1 cellular context compared by ENCODE assay signal in genomic region chr20:45347297-45347935, GRCh38.
TF ChIP-seq lines count a peak whose summit lies in the region.

No MANE protein-coding gene starts in this region.

TF ChIP-seq in K562, 482 proteins besides CTCF, POLR2A, EP300 and RAD21:
- TF ChIP-seq RREB1 (CRISPR knock-in tag; IDR thresholded peaks at IDR 0.05) (no peak), ZNF3 (CRISPR knock-in tag; IDR thresholded peaks at IDR 0.05) (no peak), GABPB2 (CRISPR knock-in tag; conservative IDR thresholded peaks at IDR 0.05) (no peak), FOXK1 (CRISPR knock-in tag; IDR thresholded peaks at IDR 0.05; ENCODE audit: borderline replicate concordance) (0 out of 2 replicates have a peak, but pooled peaks have one; percentile 41), MTA1 (IDR thresholded peaks at IDR 0.05; ENCODE audit: borderline replicate concordance) (no peak), ZNF277 (CRISPR knock-in tag; IDR thresholded peaks at IDR 0.05; ENCODE audit: borderline replicate concordance) (no peak), TAF1 (IDR thresholded peaks at IDR 0.05; ENCODE audit: control insufficient read depth, extremely low read depth, insufficient read depth, low read length, severe bottlenecking) (peak; percentile 6), JUND (IDR thresholded peaks at IDR 0.05; ENCODE audit: borderline replicate concordance, low read depth, low read length) (no peak), JUND (tag; IDR thresholded peaks at IDR 0.05; ENCODE audit: borderline replicate concordance, low read depth, low read length) (0 out of 3 replicates have a peak, but pooled peaks have one; percentile 8), PPARD (CRISPR knock-in tag; IDR thresholded peaks at IDR 0.05) (no peak)
